Comparison of ENCODE assay signal across 1 cellular context in genomic region chr7:98280296-98280695, GRCh38.
TF ChIP-seq lines count a peak whose summit lies in the region.

No MANE protein-coding gene starts in this region.

TF ChIP-seq in K562, 482 proteins besides CTCF, POLR2A, EP300 and RAD21:
- no peak for TF ChIP-seq RERE (CRISPR knock-in tag; IDR thresholded peaks at IDR 0.05; ENCODE audit: borderline replicate concordance)
- TF ChIP-seq ZNF398 (CRISPR knock-in tag; IDR thresholded peaks at IDR 0.05) = no peak
- TF ChIP-seq MBD1 (CRISPR knock-in tag; IDR thresholded peaks at IDR 0.05) = no peak
- no peak for TF ChIP-seq ZNF592 (IDR thresholded peaks at IDR 0.05)
- no peak for TF ChIP-seq LARP7 (IDR thresholded peaks at IDR 0.05)
- no peak for TF ChIP-seq RBM14 (IDR thresholded peaks at IDR 0.05; ENCODE audit: borderline replicate concordance, insufficient read depth, low read depth, low read length)
- no peak for TF ChIP-seq ZNF75A (CRISPR knock-in tag; IDR thresholded peaks at IDR 0.05)
- no peak for TF ChIP-seq TGIF2 (CRISPR knock-in tag; IDR thresholded peaks at IDR 0.05)
- no peak for TF ChIP-seq ZNF830 (CRISPR knock-in tag; IDR thresholded peaks at IDR 0.05)
- TF ChIP-seq ZNF282 (CRISPR knock-in tag; IDR thresholded peaks at IDR 0.05) = no peak
- TF ChIP-seq CBX1 (IDR thresholded peaks at IDR 0.05; ENCODE audit: low read depth) = no peak
- TF ChIP-seq NFIC (IDR thresholded peaks at IDR 0.05) = no peak
- no peak for TF ChIP-seq E4F1 (CRISPR knock-in tag; IDR thresholded peaks at IDR 0.05; ENCODE audit: borderline replicate concordance)
- TF ChIP-seq LEF1 (IDR thresholded peaks at IDR 0.05) = no peak
- no peak for TF ChIP-seq HSF4 (CRISPR knock-in tag; IDR thresholded peaks at IDR 0.05; ENCODE audit: borderline replicate concordance)
- TF ChIP-seq TEAD2 (tag; IDR thresholded peaks at IDR 0.05) = no peak
